In the genomic region with DNA sequence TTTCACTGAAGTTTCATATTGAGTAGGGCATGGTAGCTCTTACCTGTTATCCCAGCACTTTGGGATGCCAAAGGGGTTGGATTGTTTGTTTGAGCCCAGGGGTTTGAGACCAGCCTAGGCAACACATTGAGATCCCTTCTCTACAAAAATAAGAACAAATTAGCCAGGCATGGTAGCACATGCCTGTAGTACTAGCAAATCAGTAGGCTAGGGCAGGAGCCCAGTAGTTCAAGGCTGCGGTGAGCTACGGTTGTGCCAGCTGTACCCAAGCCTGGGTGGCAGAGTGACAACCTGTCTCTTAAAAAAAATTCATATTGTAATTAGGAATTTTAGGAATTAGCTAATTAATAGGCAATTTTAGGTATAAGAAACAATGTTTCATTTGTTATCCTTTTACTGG, we compare ENCODE assay signal across 20 cellular contexts.
"Had no signal": no experiment of that assay in that cellular context is flagged by ENCODE, and none has a peak within 500 bp of the region (broad histone marks: within the 10 kb centered on the region; RNA-seq: fewer than 3 reads in every experiment).

No MANE protein-coding gene starts in this region.

- H3K9me3 ChIP-seq: colonic mucosa, ovary, thoracic aorta, upper lobe of left lung had no signal

- H3K27me3 ChIP-seq: colonic mucosa, ovary, upper lobe of left lung had no signal

- DNase-seq: activated CD4-positive, alpha-beta T cell treated with anti-CD3 and anti-CD28 coated beads for 36 hours; activated CD4-positive, alpha-beta T cell treated with anti-CD3 and anti-CD28 coated beads, Interleukin-2, amount 50 U/mL, for 48 hours; activated CD8-positive, alpha-beta memory T cell treated with anti-CD3 and anti-CD28 coated beads, Interleukin-2, amount 10 ng/mL, durations not matched to agents 7 days and 5 days; activated effector memory CD4-positive, alpha-beta T cell treated with anti-CD3 and anti-CD28 coated beads, Interleukin-2, amount 50 U/mL, for 16 hours; activated naive CD4-positive, alpha-beta T cell treated with anti-CD3 and anti-CD28 coated beads, Interleukin-2, amount 50 U/mL, for 16 hours; caudate nucleus; colonic mucosa; erythroblast; hypothalamus; islet precursor cell; natural killer cell; ovary; stimulated activated CD4-positive, alpha-beta T cell treated with anti-CD3 and anti-CD28 coated beads, Interleukin-4, amount 100 ng/mL, for 1 hour; upper lobe of left lung had no signal

- H3K36me3 ChIP-seq: ovary had no signal

- H3K27me3 Mint-ChIP-seq: activated CD4-positive, alpha-beta T cell treated with anti-CD3 and anti-CD28 coated beads for 36 hours; activated CD8-positive, alpha-beta memory T cell treated with anti-CD3 and anti-CD28 coated beads, Interleukin-2, amount 10 ng/mL, durations not matched to agents 7 days and 5 days had no signal

- H3K4me1 Mint-ChIP-seq: WTC11 had no signal

- ATAC-seq: activated CD8-positive, alpha-beta memory T cell treated with anti-CD3 and anti-CD28 coated beads, Interleukin-2, amount 10 ng/mL, durations not matched to agents 7 days and 5 days; natural killer cell; sciatic nerve; WTC11 had no signal

- H3K27ac Mint-ChIP-seq: activated CD8-positive, alpha-beta memory T cell treated with anti-CD3 and anti-CD28 coated beads, Interleukin-2, amount 10 ng/mL, durations not matched to agents 7 days and 5 days; T-helper 2 cell treated with Interferon-gamma antibody and Interleukin-4, amounts not matched to agents 5 μg/mL and 100 μg/mL, for 36 hours; WTC11 had no signal

- H3K4me3 ChIP-seq: colonic mucosa, lung, ovary, smooth muscle cell, thoracic aorta, upper lobe of left lung had no signal

- H3K4me3 Mint-ChIP-seq: activated CD4-positive, alpha-beta T cell treated with anti-CD3 and anti-CD28 coated beads for 36 hours; activated CD8-positive, alpha-beta memory T cell treated with anti-CD3 and anti-CD28 coated beads, Interleukin-2, amount 10 ng/mL, durations not matched to agents 7 days and 5 days; T-helper 2 cell treated with Interferon-gamma antibody and Interleukin-4, amounts not matched to agents 5 μg/mL and 100 μg/mL, for 36 hours; WTC11 had no signal

- H3K9me3 Mint-ChIP-seq: natural killer cell; T-helper 2 cell treated with Interferon-gamma antibody and Interleukin-4, amounts not matched to agents 5 μg/mL and 100 μg/mL, for 36 hours; WTC11 had no signal

- H3K27ac ChIP-seq: colonic mucosa, ovary, thoracic aorta, upper lobe of left lung had no signal
